In the genomic region with DNA sequence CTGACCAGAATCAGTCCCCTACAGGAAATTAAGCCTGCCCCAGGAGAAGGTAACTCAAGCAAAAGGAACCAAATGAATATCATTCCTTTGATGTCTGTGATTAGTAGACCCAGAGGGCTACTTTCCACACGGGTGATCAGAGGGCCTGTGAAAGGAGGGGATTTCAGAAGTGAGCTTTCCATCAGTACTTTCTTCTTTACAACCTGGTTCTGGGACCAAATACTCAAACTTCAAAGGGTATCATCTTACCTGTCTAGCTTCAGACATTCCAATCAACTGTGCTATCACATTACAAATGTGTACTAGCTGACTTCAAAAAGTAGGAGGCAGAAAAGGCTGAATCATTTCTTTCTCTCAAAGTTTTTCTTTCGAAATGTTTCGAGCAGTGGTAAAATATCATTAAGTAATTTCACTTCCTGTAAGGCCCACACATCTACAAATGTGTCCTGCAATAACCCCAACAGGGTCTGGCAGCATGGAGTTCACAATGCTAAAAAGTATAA, we compare ENCODE assay signal across 9 cellular contexts. TPM values are rescaled to one million over a fixed set of nuclear protein-coding genes. Genes with fewer than 3 reads are reported as not detected.
DNase-seq lines count a peak whose midpoint lies in the region; ATAC-seq and TF ChIP-seq lines count a peak whose summit lies in the region.
"Had no signal": no experiment of that assay in that cellular context is flagged by ENCODE, and none has a peak within 500 bp of the region (broad histone marks: within the 10 kb centered on the region; RNA-seq: fewer than 3 reads in every experiment).

No MANE protein-coding gene starts in this region.

- H3K36me3 ChIP-seq in KMS-11 (ENCODE audit: insufficient read depth), result no peaks in the 10 kb centered on the region

- H3K9ac ChIP-seq in KMS-11, result no peak overlapping the region

- no TSS peak for BruUV-seq in MCF 10A (replicated peaks; lab: Mats Ljungman, UMichigan)

- H3K27ac ChIP-seq in KMS-11, result peak overlapping the region; percentile 52; the same call in 1 of the 2 replicates

- DNase-seq in GM10248 (ENCODE audit: extremely low spot score) (peak; percentile 31), MCF 10A (ENCODE audit: unreplicated experiment) (peak; percentile 58), osteocyte (ENCODE audit: extremely low spot score, unreplicated experiment) (no peak), NCI-H2029 treated with DMSO at 0.1 percent for 48 hours (lab: John Stamatoyannopoulos, UW) (no peak), NCI-H1048 (lab: John Stamatoyannopoulos, UW) (no peak)
- DNase-seq in activated CD4-positive, alpha-beta T cell treated with anti-CD3 and anti-CD28 coated beads for 48 hours, result no peak

- peak; percentile 70 for ATAC-seq in GM21528 (IDR thresholded peaks at IDR 0.05; ENCODE audit: low FRiP score, unreplicated experiment)
- ATAC-seq: Panc1 had no signal

- peaks cover 11% of the 10 kb centered on the region; the same call in 1 of the 2 replicates for H3K79me2 ChIP-seq in KMS-11 (ENCODE audit: insufficient read depth, low read depth)

- intact Hi-C loops in MCF 10A (cut with micrococcal nuclease), result no loop called here

- H3K27ac Mint-ChIP-seq in MCF 10A (ENCODE audit: low read depth, unreplicated experiment) (peak overlapping the region; percentile 42), osteocyte (ENCODE audit: unreplicated experiment) (peak overlapping the region; percentile 92)

- peak overlapping the region; percentile 10 for H3K4me2 ChIP-seq in KMS-11

- no peak overlapping the region for H2AFZ ChIP-seq in KMS-11 (ENCODE audit: low read depth)

- no peak overlapping the region for H3K4me3 ChIP-seq in KMS-11 (IDR thresholded peaks at IDR 0.05; ENCODE audit: insufficient read depth, low read depth, low read length)

- H4K20me1 ChIP-seq in KMS-11 (ENCODE audit: insufficient read depth), result 0 out of 2 replicates have a peak, but pooled peaks cover 5% of the 10 kb centered on the region

- H3K4me1 ChIP-seq in KMS-11 (ENCODE audit: low read depth, poor library complexity, severe bottlenecking), result peaks cover 46% of the 10 kb centered on the region

- POLR2A ChIA-PET in GM10248 (lab: Yijun Ruan, JAX) (no interaction called here), MCF 10A (lab: Yijun Ruan, JAX) (interaction anchor here (1.0 to 1.9 kb wide), 3 partner anchors 11 to 179 kb away, joined by 3 to 8 read pairs (median 4); no protein-coding TSS in a partner anchor)

- H3K9me3 Mint-ChIP-seq in MCF 10A (ENCODE audit: unreplicated experiment) (no peaks in the 10 kb centered on the region), osteocyte (ENCODE audit: unreplicated experiment) (no peaks in the 10 kb centered on the region)

- peaks cover 14% of the 10 kb centered on the region for H3K27me3 Mint-ChIP-seq in MCF 10A (ENCODE audit: insufficient read depth, unreplicated experiment)
- H3K27me3 Mint-ChIP-seq in osteocyte (ENCODE audit: unreplicated experiment), result no peaks in the 10 kb centered on the region

- peaks cover 5% of the 10 kb centered on the region for H3K36me3 Mint-ChIP-seq in MCF 10A (ENCODE audit: insufficient read depth, unreplicated experiment)
- H3K36me3 Mint-ChIP-seq in osteocyte (ENCODE audit: unreplicated experiment), result peaks cover 6% of the 10 kb centered on the region

- no peak for TF ChIP-seq CTCF in GM10248 (IDR thresholded peaks at IDR 0.05; ENCODE audit: control extremely low read depth, extremely low read depth, low read depth, missing control alignments)
- no peak for TF ChIP-seq CTCF in KMS-11 (conservative IDR thresholded peaks at IDR 0.05; ENCODE audit: low read depth, low read length)
- TF ChIP-seq CTCF in MCF 10A (IDR thresholded peaks at IDR 0.05; ENCODE audit: unreplicated experiment), result no peak
- TF ChIP-seq CTCF in osteocyte (IDR thresholded peaks at IDR 0.05), result peak; percentile 21

- H3K4me3 Mint-ChIP-seq in MCF 10A (ENCODE audit: unreplicated experiment), result no peak overlapping the region
- H3K4me3 Mint-ChIP-seq in osteocyte (ENCODE audit: unreplicated experiment), result peak overlapping the region; percentile 62

- H3K4me1 Mint-ChIP-seq in MCF 10A (ENCODE audit: insufficient read depth, unreplicated experiment) (peaks cover 10% of the 10 kb centered on the region), osteocyte (ENCODE audit: unreplicated experiment) (peaks cover 73% of the 10 kb centered on the region)

- CTCF ChIA-PET in GM10248 (lab: Yijun Ruan, JAX) (interaction anchor here (0.9 to 3.8 kb wide), 6 partner anchors 10 to 182 kb away, joined by 3 to 19 read pairs (median 6); no protein-coding TSS in a partner anchor), MCF 10A (lab: Yijun Ruan, JAX) (interaction anchor here (0.6 to 6.6 kb wide), 7 partner anchors 9 to 182 kb away, joined by 3 to 58 read pairs (median 3); no protein-coding TSS in a partner anchor)

- no peaks in the 10 kb centered on the region for H3K27me3 ChIP-seq in KMS-11 (ENCODE audit: insufficient read depth, low read depth)

RNA-seq across cellular contexts. Expression of a gene that starts 23.9 kb away (rescaled TPM):
- total RNA-seq in MCF 10A (2022), result 48.0 and 70.1 TPM in 2 replicates
- 62.1 and 68.4 TPM in 2 replicates for total RNA-seq in osteocyte

Comparison
In these comparisons a context has a peak if more than half of its experiments do, and no peak if none do; other contexts are left out.
1. DNase-seq: peak in GM10248 (single experiment) and MCF 10A (single experiment); none in osteocyte (single experiment), NCI-H2029 treated with DMSO at 0.1 percent for 48 hours (single experiment), NCI-H1048 (single experiment) and activated CD4-positive, alpha-beta T cell treated with anti-CD3 and anti-CD28 coated beads for 48 hours (single experiment).